1 cellular context compared by ENCODE assay signal in genomic region chr15:69337133-69337532, GRCh38.
TF ChIP-seq lines count a peak whose summit lies in the region.

No MANE protein-coding gene starts in this region.

TF ChIP-seq in HCT116, 20 proteins besides CTCF, POLR2A, EP300 and RAD21 (continued from another document):
- peak; percentile 75 for TF ChIP-seq SP1 (IDR thresholded peaks at IDR 0.05; ENCODE audit: low read depth)
- TF ChIP-seq SRF (IDR thresholded peaks at IDR 0.05; ENCODE audit: low read depth) = no peak
